In the genomic region with DNA sequence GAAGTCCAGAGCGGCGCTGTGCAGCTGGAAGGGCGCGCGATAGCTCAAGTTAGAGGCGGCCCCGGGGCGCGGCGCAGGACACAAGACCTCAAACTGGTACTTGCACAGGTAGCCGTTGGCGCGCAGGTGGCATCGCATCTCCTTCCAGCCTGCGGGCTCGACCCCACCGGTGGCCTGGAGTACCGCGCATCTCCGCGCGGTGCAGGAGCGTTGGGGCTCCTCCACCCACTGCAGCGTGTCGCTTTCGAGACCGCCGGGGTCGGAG, we compare ENCODE assay signal across 8 cellular contexts. TPM values are rescaled to one million over a fixed set of nuclear protein-coding genes. Genes with fewer than 3 reads are reported as not detected.
DNase-seq lines count a peak whose midpoint lies in the region; ATAC-seq and TF ChIP-seq lines count a peak whose summit lies in the region.

No MANE protein-coding gene starts in this region.

- ATAC-seq in HG02759 (IDR thresholded peaks at IDR 0.05; ENCODE audit: unreplicated experiment) (peak; percentile 22), body of pancreas (peak; percentile 25), HG03139 (IDR thresholded peaks at IDR 0.05; ENCODE audit: unreplicated experiment) (no peak)
- ATAC-seq in stimulated activated effector memory CD8-positive, alpha-beta T cell treated with anti-CD3 and anti-CD28 coated beads, Interleukin-12 subunit alpha, Interleukin-12 subunit beta, amount 100 ng/mL, for 72 hours, result peak; percentile 45

- no peak overlapping the region for H3K27ac Mint-ChIP-seq in stimulated activated effector memory CD8-positive, alpha-beta T cell treated with anti-CD3 and anti-CD28 coated beads, Interleukin-12 subunit alpha, Interleukin-12 subunit beta, amount 100 ng/mL, for 72 hours

- H3K27me3 ChIP-seq in body of pancreas, result no peaks in the 10 kb centered on the region

- H3K36me3 ChIP-seq in body of pancreas (replicated peaks in 1 of 2; ENCODE audit: insufficient read depth in 1 of 2, low read depth in 2 of 2), result no peaks in the 10 kb centered on the region

- H3K9me3 Mint-ChIP-seq in stimulated activated effector memory CD8-positive, alpha-beta T cell treated with anti-CD3 and anti-CD28 coated beads, Interleukin-12 subunit alpha, Interleukin-12 subunit beta, amount 100 ng/mL, for 72 hours, result peaks cover 4% of the 10 kb centered on the region

- intact Hi-C loops in body of pancreas (cut with DNase I), result no loop called here

- no peaks in the 10 kb centered on the region for H3K4me1 Mint-ChIP-seq in stimulated activated effector memory CD8-positive, alpha-beta T cell treated with anti-CD3 and anti-CD28 coated beads, Interleukin-12 subunit alpha, Interleukin-12 subunit beta, amount 100 ng/mL, for 72 hours

- 0% methylated on average over 29 of the region's 29 CpGs; no CpG with 5 or more reads in 1 of the 2 donors for WGBS in body of pancreas, 2 donors

- no peaks in the 10 kb centered on the region for H3K36me3 Mint-ChIP-seq in stimulated activated effector memory CD8-positive, alpha-beta T cell treated with anti-CD3 and anti-CD28 coated beads, Interleukin-12 subunit alpha, Interleukin-12 subunit beta, amount 100 ng/mL, for 72 hours

- H3K4me1 ChIP-seq in body of pancreas, result peaks cover 9% of the 10 kb centered on the region

- peak overlapping the region; percentile 23 for H3K4me3 Mint-ChIP-seq in stimulated activated effector memory CD8-positive, alpha-beta T cell treated with anti-CD3 and anti-CD28 coated beads, Interleukin-12 subunit alpha, Interleukin-12 subunit beta, amount 100 ng/mL, for 72 hours

- no peaks in the 10 kb centered on the region for H3K9me3 ChIP-seq in body of pancreas

- TF ChIP-seq CTCF in body of pancreas (IDR thresholded peaks at IDR 0.05), result no peak

- no peak overlapping the region for H3K4me3 ChIP-seq in body of pancreas

- TF ChIP-seq POLR2A in body of pancreas (IDR thresholded peaks at IDR 0.05), result no peak

- DNase-seq in body of pancreas (peak in 2 of 4 donors; percentile 8 to 47), kidney tubule cell (ENCODE audit: low spot score) (peak; percentile 18), iPS-NIHi7 (ENCODE audit: extremely low spot score) (no peak), NCI-H2171 treated with DMSO at 0.1 percent for 48 hours (lab: John Stamatoyannopoulos, UW) (no peak)
- DNase-seq in stimulated activated effector memory CD8-positive, alpha-beta T cell treated with anti-CD3 and anti-CD28 coated beads, Interleukin-12 subunit alpha, Interleukin-12 subunit beta, amount 100 ng/mL, for 72 hours (ENCODE audit: low spot score in 2 of 2), result no peak
- no peak for DNase-seq in stimulated activated CD4-positive, alpha-beta T cell treated with anti-CD3 and anti-CD28 coated beads, Interleukin-12 subunit alpha, Interleukin-12 subunit beta, amount 100 ng/mL, for 4 hours

- H3K27ac ChIP-seq in body of pancreas, result peak overlapping the region in 2 of 4 donors; percentile 46 to 64

RNA-seq across cellular contexts. Expression of a gene that starts 0.6 kb away (rescaled TPM):
- total RNA-seq in body of pancreas, result 10 to 100 TPM in 1 of 2 donors, 1 to 10 TPM in 1; 9.9 to 16.8 TPM

RNA-seq across cellular contexts. Expression of a gene that starts 47.6 kb away (rescaled TPM):
- total RNA-seq in body of pancreas, result 1 to 10 TPM; 1.3 to 5.3 TPM
